ENCODE assay signal across 26 cellular contexts in genomic region chr4:110289601-110290100, GRCh38.
"Had no signal": no experiment of that assay in that cellular context is flagged by ENCODE, and none has a peak within 500 bp of the region (broad histone marks: within the 10 kb centered on the region; RNA-seq: fewer than 3 reads in every experiment).

No MANE protein-coding gene starts in this region.

- H3K27ac ChIP-seq: adrenal gland, breast epithelium, heart right ventricle, right lobe of liver, testis, transverse colon had no signal

- H3K9me3 ChIP-seq: adrenal gland, breast epithelium, heart right ventricle, right lobe of liver, testis, transverse colon had no signal

- H3K9me3 Mint-ChIP-seq: dendritic cell treated with granulocyte-macrophage colony-stimulating factor and Interleukin-4, amounts not matched to agents 40 ng/mL and 50 ng/mL, for 4 days; endodermal cell; naive thymus-derived CD8-positive, alpha-beta T cell had no signal

- H3K36me3 ChIP-seq: adrenal gland, breast epithelium, heart right ventricle, right lobe of liver, transverse colon had no signal

- H3K4me1 ChIP-seq: adrenal gland, breast epithelium, heart right ventricle, right lobe of liver, testis, transverse colon had no signal

- H3K27me3 ChIP-seq: adrenal gland, breast epithelium, right lobe of liver, testis, transverse colon had no signal

- DNase-seq: activated CD4-positive, alpha-beta T cell treated with anti-CD3 and anti-CD28 coated beads for 4 hours; activated CD4-positive, alpha-beta T cell treated with anti-CD3 and anti-CD28 coated beads, Interleukin-2, amount 50 U/mL, for 4 hours; activated effector memory CD4-positive, alpha-beta T cell treated with Interleukin-2 at 50 U/mL for 16 hours; activated naive CD4-positive, alpha-beta T cell treated with Interleukin-2 at 50 U/mL for 16 hours; activated naive CD8-positive, alpha-beta T cell treated with anti-CD3 and anti-CD28 coated beads for 36 hours; activated T-cell treated with anti-CD3 and anti-CD28 coated beads for 4 hours; adrenal gland; aorta; central memory CD4-positive, alpha-beta T cell; endodermal cell; foreskin melanocyte; heart right ventricle; islet precursor cell; left cardiac atrium; left ventricle myocardium superior; midbrain; naive thymus-derived CD8-positive, alpha-beta T cell; right lobe of liver; stimulated activated CD4-positive, alpha-beta T cell treated with anti-CD3 and anti-CD28 coated beads, Interleukin-2, amount 100 ng/mL, for 48 hours; stimulated activated naive CD8-positive, alpha-beta T cell treated with anti-CD3 and anti-CD28 coated beads, Interleukin-15, Interleukin-2, amounts not matched to agents 100 U/mL and 50 U/mL, for 24 hours; T-helper 2 cell; testis; transverse colon had no signal

- H3K36me3 Mint-ChIP-seq: activated naive CD8-positive, alpha-beta T cell treated with anti-CD3 and anti-CD28 coated beads for 36 hours; naive thymus-derived CD8-positive, alpha-beta T cell had no signal

- H3K4me3 Mint-ChIP-seq: activated naive CD8-positive, alpha-beta T cell treated with anti-CD3 and anti-CD28 coated beads for 36 hours; dendritic cell treated with granulocyte-macrophage colony-stimulating factor and Interleukin-4, amounts not matched to agents 40 ng/mL and 50 ng/mL, for 4 days; endodermal cell; naive thymus-derived CD8-positive, alpha-beta T cell had no signal

- H3K4me3 ChIP-seq: adrenal gland, breast epithelium, heart right ventricle, right lobe of liver, testis, transverse colon had no signal

- H3K4me1 Mint-ChIP-seq: naive thymus-derived CD8-positive, alpha-beta T cell had no signal

- ATAC-seq: esophagus mucosa; heart right ventricle; left cardiac atrium; left ventricle myocardium superior; naive thymus-derived CD8-positive, alpha-beta T cell; right lobe of liver; stimulated activated naive CD8-positive, alpha-beta T cell treated with anti-CD3 and anti-CD28 coated beads, Interleukin-15, Interleukin-2, amounts not matched to agents 100 U/mL and 50 U/mL, for 24 hours had no signal
